Comparison of ENCODE assay signal across 1 cellular context in genomic region chr9:121638399-121638798, GRCh38.
TF ChIP-seq lines count a peak whose summit lies in the region.

No MANE protein-coding gene starts in this region.

TF ChIP-seq in HepG2, 621 proteins besides CTCF, POLR2A, EP300 and RAD21:
- TF ChIP-seq POLR2AphosphoS5 (IDR thresholded peaks at IDR 0.05; ENCODE audit: low read depth, low read length) (no peak), ZNF703 (CRISPR knock-in tag; IDR thresholded peaks at IDR 0.05; ENCODE audit: borderline replicate concordance) (no peak), WIZ (CRISPR knock-in tag; IDR thresholded peaks at IDR 0.05) (no peak), ZFP36L1 (CRISPR knock-in tag; IDR thresholded peaks at IDR 0.05) (no peak), ETV5 (CRISPR knock-in tag; IDR thresholded peaks at IDR 0.05; ENCODE audit: borderline replicate concordance) (no peak), THAP8 (CRISPR knock-in tag; IDR thresholded peaks at IDR 0.05; ENCODE audit: borderline replicate concordance) (no peak), ZNF263 (CRISPR knock-in tag; IDR thresholded peaks at IDR 0.05) (no peak), CENPX (CRISPR knock-in tag; IDR thresholded peaks at IDR 0.05) (no peak), CEBPZ (IDR thresholded peaks at IDR 0.05; ENCODE audit: low read length) (no peak), ZNF572 (CRISPR knock-in tag; IDR thresholded peaks at IDR 0.05) (no peak), ZNF234 (CRISPR knock-in tag; conservative IDR thresholded peaks at IDR 0.05) (no peak), FOXK1 (CRISPR knock-in tag; IDR thresholded peaks at IDR 0.05; ENCODE audit: borderline replicate concordance, low read depth) (no peak), ZNF451 (CRISPR knock-in tag; IDR thresholded peaks at IDR 0.05) (no peak), ZNF747 (CRISPR knock-in tag; IDR thresholded peaks at IDR 0.05; ENCODE audit: borderline replicate concordance) (no peak), ZNF530 (CRISPR knock-in tag; IDR thresholded peaks at IDR 0.05; ENCODE audit: low read depth) (no peak), ZNF619 (CRISPR knock-in tag; IDR thresholded peaks at IDR 0.05) (no peak), MNT (IDR thresholded peaks at IDR 0.05) (no peak), PHF21A (CRISPR knock-in tag; IDR thresholded peaks at IDR 0.05) (no peak), CREB1 (IDR thresholded peaks at IDR 0.05) (no peak), CREB1 (CRISPR knock-in tag; IDR thresholded peaks at IDR 0.05) (no peak)
- TF ChIP-seq, protein P1, sequence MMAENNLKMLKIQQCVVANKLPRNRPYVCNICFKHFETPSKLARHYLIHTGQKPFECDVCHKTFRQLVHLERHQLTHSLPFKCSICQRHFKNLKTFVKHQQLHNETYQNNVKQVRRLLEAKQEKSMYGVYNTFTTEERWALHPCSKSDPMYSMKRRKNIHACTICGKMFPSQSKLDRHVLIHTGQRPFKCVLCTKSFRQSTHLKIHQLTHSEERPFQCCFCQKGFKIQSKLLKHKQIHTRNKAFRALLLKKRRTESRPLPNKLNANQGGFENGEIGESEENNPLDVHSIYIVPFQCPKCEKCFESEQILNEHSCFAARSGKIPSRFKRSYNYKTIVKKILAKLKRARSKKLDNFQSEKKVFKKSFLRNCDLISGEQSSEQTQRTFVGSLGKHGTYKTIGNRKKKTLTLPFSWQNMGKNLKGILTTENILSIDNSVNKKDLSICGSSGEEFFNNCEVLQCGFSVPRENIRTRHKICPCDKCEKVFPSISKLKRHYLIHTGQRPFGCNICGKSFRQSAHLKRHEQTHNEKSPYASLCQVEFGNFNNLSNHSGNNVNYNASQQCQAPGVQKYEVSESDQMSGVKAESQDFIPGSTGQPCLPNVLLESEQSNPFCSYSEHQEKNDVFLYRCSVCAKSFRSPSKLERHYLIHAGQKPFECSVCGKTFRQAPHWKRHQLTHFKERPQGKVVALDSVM (CRISPR knock-in tag; IDR thresholded peaks at IDR 0.05), result no peak
TF ChIP-seq in HepG2: peak in this region for 0.
